15 cellular contexts compared by ENCODE assay signal in the genomic region with DNA sequence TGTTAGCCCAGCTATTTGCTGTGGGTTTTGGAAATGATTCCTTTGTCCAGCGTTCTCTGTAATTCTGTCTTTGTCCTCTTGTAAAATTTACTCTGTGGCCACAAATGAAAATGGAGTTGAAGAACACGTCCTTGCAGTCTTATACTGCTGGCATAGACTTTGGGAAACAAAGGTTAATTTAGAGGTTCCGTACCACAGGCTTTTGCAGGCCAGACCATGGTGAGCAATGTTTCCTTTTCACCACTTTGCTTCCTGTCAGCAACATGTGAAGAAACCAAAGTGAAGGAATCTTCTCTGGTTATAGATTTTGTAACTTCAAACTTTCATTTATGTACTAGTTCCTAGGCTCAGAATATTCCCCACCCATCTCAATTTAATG.
DNase-seq lines count a peak whose midpoint lies in the region; ATAC-seq and TF ChIP-seq lines count a peak whose summit lies in the region.
"Had no signal": no experiment of that assay in that cellular context is flagged by ENCODE, and none has a peak within 500 bp of the region (broad histone marks: within the 10 kb centered on the region; RNA-seq: fewer than 3 reads in every experiment).

No MANE protein-coding gene starts in this region.

- intact Hi-C loops in uterus (cut with DNase I; ENCODE audit: low total_unique reads) = no loop called here

- H3K36me3 Mint-ChIP-seq in natural killer cell treated with Interleukin-12 subunit alpha and Interleukin-12 subunit beta and Interleukin-15 and Interleukin-18, amount 100 ng/mL, for 72 hours = no peaks in the 10 kb centered on the region
- H3K36me3 Mint-ChIP-seq: stimulated activated naive B cell treated with anti-CD40 and anti-IgM and Interleukin-4, amounts not matched to agents 10 μg/mL and 1 μg/mL and 100 μg/mL, for 72 hours had no signal

- no peak for TF ChIP-seq CTCF in uterus (IDR thresholded peaks at IDR 0.05)

- no peak overlapping the region for H3K27ac ChIP-seq in uterus
- H3K27ac ChIP-seq: body of pancreas had no signal

- H3K27me3 Mint-ChIP-seq in natural killer cell treated with Interleukin-12 subunit alpha and Interleukin-12 subunit beta and Interleukin-15 and Interleukin-18, amount 100 ng/mL, for 72 hours = no peaks in the 10 kb centered on the region
- H3K27me3 Mint-ChIP-seq: stimulated activated naive B cell treated with anti-CD40 and anti-IgM and Interleukin-4, amounts not matched to agents 10 μg/mL and 1 μg/mL and 100 μg/mL, for 72 hours had no signal

- TF ChIP-seq POLR2A in uterus (IDR thresholded peaks at IDR 0.05) = no peak

- H3K4me1 ChIP-seq in uterus = no peaks in the 10 kb centered on the region
- H3K4me1 ChIP-seq: body of pancreas had no signal

- H3K9me3 ChIP-seq in uterus = no peaks in the 10 kb centered on the region
- H3K9me3 ChIP-seq: body of pancreas, MG63 had no signal

- no peaks in the 10 kb centered on the region for H3K9me3 Mint-ChIP-seq in natural killer cell treated with Interleukin-12 subunit alpha and Interleukin-12 subunit beta and Interleukin-15 and Interleukin-18, amount 100 ng/mL, for 72 hours

- H3K27me3 ChIP-seq in uterus = no peaks in the 10 kb centered on the region
- H3K27me3 ChIP-seq: body of pancreas, MG63 had no signal

- H3K4me3 ChIP-seq in uterus = no peak overlapping the region
- H3K4me3 ChIP-seq: body of pancreas, MG63 had no signal

- H3K36me3 ChIP-seq in uterus = no peaks in the 10 kb centered on the region
- H3K36me3 ChIP-seq: MG63 had no signal

- peak overlapping the region; percentile 50 for H3K4me3 Mint-ChIP-seq in natural killer cell treated with Interleukin-12 subunit alpha and Interleukin-12 subunit beta and Interleukin-15 and Interleukin-18, amount 100 ng/mL, for 72 hours

- DNase-seq in SKM-1 (lab: John Stamatoyannopoulos, UW; ENCODE audit: unreplicated experiment) (peak; percentile 43), DMS 273 treated with DMSO at 0.1 percent for 48 hours (lab: John Stamatoyannopoulos, UW) (no peak), uterus (no peak), NCI-H146 (lab: John Stamatoyannopoulos, UW) (no peak)
- DNase-seq in natural killer cell treated with Interleukin-12 subunit alpha and Interleukin-12 subunit beta and Interleukin-15 and Interleukin-18, amount 100 ng/mL, for 72 hours (ENCODE audit: low spot score) = no peak
- DNase-seq: activated CD4-positive, alpha-beta T cell treated with anti-CD3 and anti-CD28 coated beads, Interleukin-2, amount 50 U/mL, for 48 hours; body of pancreas; DMS79; MG63; stimulated activated CD4-positive, alpha-beta T cell treated with anti-CD3 and anti-CD28 coated beads, Interleukin-4, amount 100 ng/mL, for 1 hour; stimulated activated naive B cell treated with anti-CD40 and anti-IgM and Interleukin-4, amounts not matched to agents 10 μg/mL and 1 μg/mL and 100 μg/mL, for 72 hours had no signal

- ATAC-seq in GM18907 (IDR thresholded peaks at IDR 0.05; ENCODE audit: unreplicated experiment) (peak; percentile 42), HG03097 (IDR thresholded peaks at IDR 0.05; ENCODE audit: low FRiP score, unreplicated experiment) (peak; percentile 33), HG03039 (IDR thresholded peaks at IDR 0.05; ENCODE audit: unreplicated experiment) (no peak)
- ATAC-seq in natural killer cell treated with Interleukin-12 subunit alpha and Interleukin-12 subunit beta and Interleukin-15 and Interleukin-18, amount 100 ng/mL, for 72 hours = peak; percentile 82 to 87
- ATAC-seq: body of pancreas, Panc1 had no signal

- peak overlapping the region; percentile 78 to 93 for H3K27ac Mint-ChIP-seq in natural killer cell treated with Interleukin-12 subunit alpha and Interleukin-12 subunit beta and Interleukin-15 and Interleukin-18, amount 100 ng/mL, for 72 hours

- H3K4me1 Mint-ChIP-seq in natural killer cell treated with Interleukin-12 subunit alpha and Interleukin-12 subunit beta and Interleukin-15 and Interleukin-18, amount 100 ng/mL, for 72 hours (ENCODE audit: low read depth in 2 of 2) = peaks cover 24 to 26% of the 10 kb centered on the region in 2 donors
